8 cellular contexts compared by ENCODE assay signal in genomic region chr14:67816326-67817009, GRCh38. TPM values are rescaled to one million over a fixed set of nuclear protein-coding genes. Genes with fewer than 3 reads are reported as not detected.
DNase-seq lines count a peak whose midpoint lies in the region; ATAC-seq, FAIRE-seq and TF ChIP-seq lines count a peak whose summit lies in the region.

TSS of gene ZFYVE26 (minus strand) at chr14:67816590. CDS start at chr14:67815963, 627 bp downstream.

- H3K4me3 ChIP-seq in iPS DF 6.9 (ENCODE audit: low read length) (peak within 1 kb of the TSS; percentile 93), gastrocnemius medialis (peak within 1 kb of the TSS; percentile 72 to 97 (median 86))

- no peaks in the 10 kb centered on the region for H3K9me3 ChIP-seq in iPS DF 6.9 (ENCODE audit: control insufficient read depth, insufficient read depth, low read length)
- H3K9me3 ChIP-seq in gastrocnemius medialis, result no peaks in the 10 kb centered on the region

- peak within 1 kb of the TSS; percentile 93 to 97 (median 96) for H3K4me3 Mint-ChIP-seq in brain

- peak; percentile 87 for FAIRE-seq in TTC549 (lab: Jason Lieb, UNC)

- no peak for TF ChIP-seq CTCF in 22Rv1 (IDR thresholded peaks at IDR 0.05)
- no peak for TF ChIP-seq CTCF in brain (conservative IDR thresholded peaks at IDR 0.05)
- TF ChIP-seq CTCF in gastrocnemius medialis (IDR thresholded peaks at IDR 0.05 in 4 of 5, conservative IDR thresholded peaks at IDR 0.05 in 1 of 5), result peak in 1 of 5 experiments; percentile 40

- peaks cover 14% of the 10 kb centered on the region for H3K27me3 Mint-ChIP-seq in brain

- H3K36me3 ChIP-seq in iPS DF 6.9 (ENCODE audit: control insufficient read depth, insufficient read depth, low read length), result no peaks in the 10 kb centered on the region
- peaks cover 0 to 20% of the 10 kb centered on the region in 2 donors for H3K36me3 ChIP-seq in gastrocnemius medialis

- H3K27ac ChIP-seq in 22Rv1 (peak within 1 kb of the TSS; percentile 80), iPS DF 6.9 (ENCODE audit: low read length) (no peak within 1 kb of the TSS), gastrocnemius medialis (peak within 1 kb of the TSS; percentile 84 to 90 (median 86))

- peaks cover 15% of the 10 kb centered on the region for H3K36me3 Mint-ChIP-seq in brain

- DNase-seq in NCI-H2107 treated with DMSO at 0.1 percent for 48 hours (lab: John Stamatoyannopoulos, UW; ENCODE audit: unreplicated experiment), result peak; percentile 100
- peak; percentile 95 for DNase-seq in iPS DF 6.9 (ENCODE audit: low read depth, low spot score)
- DNase-seq in gastrocnemius medialis, result peak; percentile 94

- H3K9me3 Mint-ChIP-seq in brain, result peaks cover 0 to 3% (median 0%) of the 10 kb centered on the region in 5 experiments

- H3K4me1 ChIP-seq in iPS DF 6.9 (ENCODE audit: control insufficient read depth, insufficient read depth, low read length) (peaks cover 2% of the 10 kb centered on the region; the same call in 1 of the 2 replicates), gastrocnemius medialis (peaks cover 21 to 35% of the 10 kb centered on the region in 2 donors)

- in situ Hi-C loops in gastrocnemius medialis (cut with MboI; ENCODE audit: low sequenced_read_pairs in 4 of 4), result no loop called here

- no peaks in the 10 kb centered on the region for H3K27me3 ChIP-seq in iPS DF 6.9 (ENCODE audit: control insufficient read depth, insufficient read depth, low read length)
- H3K27me3 ChIP-seq in gastrocnemius medialis, result no peaks in the 10 kb centered on the region

- peak; percentile 15 to 45 for TF ChIP-seq POLR2A in gastrocnemius medialis (IDR thresholded peaks at IDR 0.05)

- no CpG with 5 or more reads among the region's 26 CpGs for WGBS in iPS DF 6.9 (ENCODE audit: insufficient coverage, insufficient read length)

- ATAC-seq in GM18520 (IDR thresholded peaks at IDR 0.05; ENCODE audit: unreplicated experiment) (peak; percentile 74), HG03064 (IDR thresholded peaks at IDR 0.05; ENCODE audit: low read depth, unreplicated experiment) (peak; percentile 60), gastrocnemius medialis (peak; percentile 96 to 99)

- peak within 1 kb of the TSS; percentile 97 to 99 (median 98) for H3K27ac Mint-ChIP-seq in brain

- intact Hi-C loops in gastrocnemius medialis (cut with DNase I; ENCODE audit: low total_unique reads), result loop anchor here (5.0 to 10.0 kb wide), 2 partner anchors 119 to 202 kb away; partner anchors contain the start of genes ARG2 and RDH11

- H3K4me1 Mint-ChIP-seq in brain, result peaks cover 68% of the 10 kb centered on the region

RNA-seq across cellular contexts. Expression of gene ZFYVE26, which starts in this region (rescaled TPM):
- 6.8 TPM for polyA plus RNA-seq in brain (ENCODE audit: insufficient read depth, low read depth, low replicate concordance)
- total RNA-seq in gastrocnemius medialis, result 10 to 100 TPM; 16.3 to 26.3 (median 17.6) TPM
